8 cellular contexts compared by ENCODE assay signal in genomic region chr10:124417846-124418725, GRCh38. TPM values are rescaled to one million over a fixed set of nuclear protein-coding genes. Genes with fewer than 3 reads are reported as not detected.
DNase-seq lines count a peak whose midpoint lies in the region; ATAC-seq and TF ChIP-seq lines count a peak whose summit lies in the region.

No MANE protein-coding gene starts in this region.

- DNase-seq in BJ (ENCODE audit: low read depth) (no peak), SW 1271 (lab: John Stamatoyannopoulos, UW) (peak; percentile 36 to 52), amniotic epithelial cell (ENCODE audit: low read depth) (peak; percentile 62), left ventricle myocardium inferior (peak; percentile 55), pons (ENCODE audit: low spot score) (peak; percentile 37)

- 3% methylated on average over 66 of the region's 66 CpGs for WGBS in urinary bladder

- H3K4me1 ChIP-seq in left ventricle myocardium inferior = peaks cover 49% of the 10 kb centered on the region
- H3K4me1 ChIP-seq in urinary bladder (ENCODE audit: insufficient read depth) = no peaks in the 10 kb centered on the region

- no peaks in the 10 kb centered on the region for H3K9me3 ChIP-seq in left ventricle myocardium inferior (replicated peaks)

- TF ChIP-seq CTCF in BJ (IDR thresholded peaks at IDR 0.05; ENCODE audit: insufficient read depth, low read depth, low read length) = no peak
- TF ChIP-seq CTCF in left ventricle myocardium inferior (IDR thresholded peaks at IDR 0.05; ENCODE audit: borderline replicate concordance) = no peak

- H3K27me3 ChIP-seq in BJ (ENCODE audit: control insufficient read depth, insufficient read depth, low read length) (peaks cover 4% of the 10 kb centered on the region), left ventricle myocardium inferior (ENCODE audit: low read depth) (peaks cover 29% of the 10 kb centered on the region)

- H3K36me3 ChIP-seq in BJ (ENCODE audit: control insufficient read depth, insufficient read depth, low read length) = no peaks in the 10 kb centered on the region
- no peaks in the 10 kb centered on the region for H3K36me3 ChIP-seq in left ventricle myocardium inferior
- H3K36me3 ChIP-seq in urinary bladder (ENCODE audit: insufficient read depth) = no peaks in the 10 kb centered on the region

- H3K4me3 ChIP-seq in BJ (ENCODE audit: low read depth, low read length) = peak overlapping the region; percentile 82
- H3K4me3 ChIP-seq in left ventricle myocardium inferior = peak overlapping the region; percentile 99
- H3K4me3 ChIP-seq in urinary bladder (ENCODE audit: low read depth, low read length) = peak overlapping the region; percentile 95

- POLR2A ChIA-PET in BJ (lab: Charles Lee) = interaction anchor here (0.7 kb wide), 1 partner anchor 1399 kb away, joined by 5 read pairs; no protein-coding TSS in a partner anchor

- peak overlapping the region; percentile 94 for H3K27ac ChIP-seq in left ventricle myocardium inferior (replicated peaks)
- H3K27ac ChIP-seq in urinary bladder (ENCODE audit: low read depth) = peak overlapping the region; percentile 92

- intact Hi-C loops in left ventricle myocardium inferior (cut with micrococcal nuclease) = no loop called here

- ATAC-seq in GM19452 (IDR thresholded peaks at IDR 0.05; ENCODE audit: unreplicated experiment) (peak; percentile 34), HG03571 (IDR thresholded peaks at IDR 0.05; ENCODE audit: unreplicated experiment) (peak; percentile 22)

- CTCF ChIA-PET in BJ (lab: Yijun Ruan, JAX) = interaction anchor here (0.6 to 2.4 kb wide), 5 partner anchors 9 to 1375 kb away, joined by 3 to 12 read pairs (median 3); no protein-coding TSS in a partner anchor

RNA-seq across cellular contexts. Expression of gene OAT, which starts 0.6 kb away (rescaled TPM):
- polyA plus RNA-seq in BJ (2011; rRNA removed) (112 and 179 TPM in 2 replicates), urinary bladder (95.5 TPM)
- 46.1 and 60.1 TPM in 2 replicates for polyA minus RNA-seq in BJ (2011; rRNA and poly(A)+ RNA removed)
- total RNA-seq in left ventricle myocardium inferior (24.3 TPM), urinary bladder (183 TPM)

RNA-seq across cellular contexts. Expression of gene NKX1-2, which starts 31.7 kb away (rescaled TPM):
- polyA plus RNA-seq in BJ (2011; rRNA removed) = not detected in 2 replicates
- polyA minus RNA-seq in BJ (2011; rRNA and poly(A)+ RNA removed) = not detected in 2 replicates
- not detected for total RNA-seq in left ventricle myocardium inferior
- not detected for total RNA-seq in urinary bladder
- polyA plus RNA-seq in urinary bladder = not detected

RNA-seq across cellular contexts. Expression of gene LHPP, which starts 43.5 kb away (rescaled TPM):
- polyA plus RNA-seq in BJ (2011; rRNA removed) (17.9 and 23.8 TPM in 2 replicates), urinary bladder (15.8 TPM)
- 7.0 and 8.2 TPM in 2 replicates for polyA minus RNA-seq in BJ (2011; rRNA and poly(A)+ RNA removed)
- total RNA-seq in left ventricle myocardium inferior (7.6 TPM), urinary bladder (6.6 TPM)
